Comparison of ENCODE assay signal across 9 cellular contexts in the genomic region with DNA sequence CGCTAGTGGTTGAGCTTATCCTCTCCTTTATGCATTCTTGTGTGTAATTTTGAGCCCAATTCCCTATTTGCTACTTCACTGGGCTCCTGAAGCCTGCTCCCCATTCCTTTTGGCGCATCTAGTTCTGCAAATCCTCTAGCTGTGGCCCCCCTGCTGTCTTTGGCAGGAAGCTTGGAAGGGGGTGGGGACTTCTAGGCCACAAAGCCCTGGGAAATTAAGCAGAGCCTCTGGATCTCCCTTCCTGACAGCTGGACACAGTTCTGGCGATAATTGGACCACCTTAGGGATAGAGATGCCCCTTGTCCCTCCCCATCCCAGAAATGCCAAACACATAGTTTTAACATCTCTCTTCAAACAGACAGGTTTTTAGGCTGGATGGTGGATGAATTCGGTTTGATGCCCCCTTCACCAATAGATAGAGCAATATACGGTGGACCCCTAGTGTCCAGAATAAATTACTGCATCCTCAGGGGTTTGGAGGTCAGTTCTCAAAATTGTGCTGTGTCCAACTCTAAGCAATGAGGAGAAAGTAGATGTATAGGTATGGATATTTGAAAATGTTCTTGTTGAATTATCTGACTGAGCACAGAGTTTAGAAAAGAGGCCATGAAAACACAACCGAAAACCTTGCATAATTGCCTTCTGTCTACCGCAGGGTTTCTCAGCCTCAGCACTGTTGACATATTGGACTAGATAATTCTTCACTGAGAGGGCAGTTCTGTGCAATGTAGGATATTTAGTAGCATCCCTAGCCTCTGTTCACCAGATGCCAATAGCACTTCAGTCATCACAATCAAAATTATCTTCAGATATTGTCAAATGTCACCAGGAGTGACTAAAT.
DNase-seq lines count a peak whose midpoint lies in the region; ATAC-seq and TF ChIP-seq lines count a peak whose summit lies in the region.
"Had no signal": no experiment of that assay in that cellular context is flagged by ENCODE, and none has a peak within 500 bp of the region (broad histone marks: within the 10 kb centered on the region; RNA-seq: fewer than 3 reads in every experiment).

No MANE protein-coding gene starts in this region.

- H3K27me3 ChIP-seq in breast epithelium (no peaks in the 10 kb centered on the region), stomach smooth muscle (ENCODE audit: control insufficient read depth in 1 of 2, insufficient read depth in 2 of 2, low read length in 2 of 2) (no peaks in the 10 kb centered on the region)
- H3K27me3 ChIP-seq: SJSA1 had no signal

- H3K36me3 Mint-ChIP-seq in CD14-positive monocyte: peaks cover 0 to 3% of the 10 kb centered on the region in 2 donors

- intact Hi-C loops in CD14-positive monocyte (cut with micrococcal nuclease) (loop anchor here in 1 of 2 donors (5.0 kb wide), 1 partner anchor 78 kb away; a partner anchor contains a TSS), breast epithelium (cut with DNase I; ENCODE audit: low total_unique reads) (no loop called here)

- peak overlapping the region in 1 of 2 donors; percentile 37 for H3K4me3 Mint-ChIP-seq in CD14-positive monocyte

- H3K4me3 ChIP-seq in breast epithelium (no peak overlapping the region), stomach smooth muscle (ENCODE audit: low read length in 2 of 2) (peak overlapping the region; percentile 3 to 41)
- H3K4me3 ChIP-seq: SJSA1 had no signal

- H3K4me1 Mint-ChIP-seq in CD14-positive monocyte: peaks cover 28% of the 10 kb centered on the region

- H3K9me3 Mint-ChIP-seq in CD14-positive monocyte: peaks cover 0 to 3% (median 0%) of the 10 kb centered on the region in 7 donors

- ATAC-seq in GM19467 (IDR thresholded peaks at IDR 0.05; ENCODE audit: unreplicated experiment) (peak; percentile 63), GM21528 (IDR thresholded peaks at IDR 0.05; ENCODE audit: low FRiP score, unreplicated experiment) (no peak)

- no peak for TF ChIP-seq POLR2A in breast epithelium (IDR thresholded peaks at IDR 0.05)

- H3K36me3 ChIP-seq in breast epithelium: no peaks in the 10 kb centered on the region
- H3K36me3 ChIP-seq in stomach smooth muscle (ENCODE audit: control insufficient read depth in 2 of 2, insufficient read depth in 2 of 2, low read length in 2 of 2): no peaks in the 10 kb centered on the region

- DNase-seq in CD14-positive monocyte (ENCODE audit: low spot score): no peak
- peak; percentile 47 for DNase-seq in NCI-H748 (lab: John Stamatoyannopoulos, UW; ENCODE audit: unreplicated experiment)
- DNase-seq in breast epithelium (ENCODE audit: low spot score in 2 of 2): no peak
- peak; percentile 47 for DNase-seq in iris pigment epithelial cell (ENCODE audit: low read depth)
- no peak for DNase-seq in COLO668 (lab: John Stamatoyannopoulos, UW; ENCODE audit: unreplicated experiment)

- H3K9me3 ChIP-seq in breast epithelium (no peaks in the 10 kb centered on the region), stomach smooth muscle (ENCODE audit: control insufficient read depth in 2 of 2, low read length in 2 of 2) (no peaks in the 10 kb centered on the region)
- H3K9me3 ChIP-seq: SJSA1 had no signal

- H3K27ac Mint-ChIP-seq in CD14-positive monocyte: peak overlapping the region in 6 of 7 donors; percentile 30 to 75 (median 54)

- H3K9ac ChIP-seq in stomach smooth muscle (ENCODE audit: low read length in 2 of 2): peak overlapping the region; percentile 6 to 40

- H3K27ac ChIP-seq in breast epithelium: no peak overlapping the region
- H3K27ac ChIP-seq in stomach smooth muscle (ENCODE audit: low read length): no peak overlapping the region
- H3K27ac ChIP-seq: SJSA1 had no signal

- peak; percentile 87 for TF ChIP-seq CTCF in CD14-positive monocyte (IDR thresholded peaks at IDR 0.05)
- TF ChIP-seq CTCF in breast epithelium (IDR thresholded peaks at IDR 0.05): peak; percentile 64 to 69 (median 64)

- H3K4me1 ChIP-seq in breast epithelium (no peaks in the 10 kb centered on the region), stomach smooth muscle (ENCODE audit: control insufficient read depth, insufficient read depth, low read length) (peaks cover 5% of the 10 kb centered on the region)

- no peaks in the 10 kb centered on the region for H3K27me3 Mint-ChIP-seq in CD14-positive monocyte (ENCODE audit: low read depth in 3 of 3)

Comparison
In these comparisons a context has a peak if more than half of its experiments do, and no peak if none do; other contexts are left out.
1. DNase-seq: peak in NCI-H748 (single experiment) and iris pigment epithelial cell (single experiment); none in CD14-positive monocyte (single experiment), breast epithelium (0 of 2) and COLO668 (single experiment).
2. H3K4me3 ChIP-seq: peak in stomach smooth muscle (2 of 2); none in breast epithelium (0 of 3).